ENCODE assay signal across 35 cellular contexts in genomic region chr13:107582171-107582570, GRCh38.
DNase-seq lines count a peak whose midpoint lies in the region; ATAC-seq, FAIRE-seq and TF ChIP-seq lines count a peak whose summit lies in the region.
"Had no signal": no experiment of that assay in that cellular context is flagged by ENCODE, and none has a peak within 500 bp of the region (broad histone marks: within the 10 kb centered on the region; RNA-seq: fewer than 3 reads in every experiment).

No MANE protein-coding gene starts in this region.

- H3K4me3 ChIP-seq in IMR-90 (ENCODE audit: insufficient read depth, low read depth, low read length) (no peak overlapping the region), osteoblast (ENCODE audit: insufficient read depth, low read length) (no peak overlapping the region)
- H3K4me3 ChIP-seq: A549; BLaER1; BLaER1 treated with 17β-estradiol and CSF1 and Interleukin-3, amounts not matched to agents 10 nM and 100 nM had no signal

- in situ Hi-C loops in IMR-90 (cut with MboI; ENCODE audit: low sequenced_read_pairs): no loop called here

- no peak overlapping the region for H4K5ac ChIP-seq in IMR-90 (ENCODE audit: low read depth, low read length)

- H2BK15ac ChIP-seq in IMR-90 (ENCODE audit: low read depth, low read length): no peak overlapping the region; the same call in 2 of the 3 replicates

- DNase-seq in H54 (ENCODE audit: insufficient read length, low spot score): no peak
- DNase-seq in IMR-90: no peak
- DNase-seq in NCI-H460 (ENCODE audit: extremely low read depth, low read depth): peak; percentile 94
- peak; percentile 23 for DNase-seq in NCI-H69 (lab: John Stamatoyannopoulos, UW)
- no peak for DNase-seq in osteoblast (ENCODE audit: insufficient read length, low spot score, missing footprints)
- no peak for DNase-seq in activated CD4-positive, alpha-beta T cell treated with anti-CD3 and anti-CD28 coated beads, Interleukin-2, amount 50 U/mL, for 4 hours
- no peak for DNase-seq in NCI-H82 treated with DMSO at 0.1 percent for 48 hours (lab: John Stamatoyannopoulos, UW; ENCODE audit: unreplicated experiment)
- no peak for DNase-seq in T1000 (lab: John Stamatoyannopoulos, UW)
- DNase-seq: 8988T; ACHN; AML-193; BE2C; C1 segment of cervical spinal cord; Caco-2; Calu3; CD4-positive, alpha-beta memory T cell; CD4-positive, alpha-beta T cell; CD4-positive, CD25-positive, alpha-beta regulatory T cell; CD8-positive, alpha-beta memory T cell; CD8-positive, alpha-beta T cell; COR-L47; DMS 273 treated with DMSO at 0.1 percent for 48 hours; DMS153; DMS53; DMS79; DMS79 treated with DMSO at 0.1 percent for 48 hours; DND-41; EL had no signal

- CTCF ChIA-PET in IMR-90 (lab: Yijun Ruan, JAX): no interaction called here

- no peak overlapping the region for H4K8ac ChIP-seq in IMR-90 (ENCODE audit: low read depth in 2 of 2, low read length in 2 of 2)

- no peak for TF ChIP-seq RAD21 in IMR-90 (IDR thresholded peaks at IDR 0.05; ENCODE audit: low read length)

- H3K36me3 ChIP-seq in IMR-90 (ENCODE audit: control insufficient read depth, insufficient read depth, low read length) (no peaks in the 10 kb centered on the region), osteoblast (ENCODE audit: insufficient read depth, low read length) (no peaks in the 10 kb centered on the region)
- H3K36me3 ChIP-seq: BE2C; BLaER1; BLaER1 treated with 17β-estradiol and CSF1 and Interleukin-3, amounts not matched to agents 10 nM and 100 nM had no signal

- H2BK120ac ChIP-seq in IMR-90 (ENCODE audit: low read depth, low read length): no peak overlapping the region

- H2BK5ac ChIP-seq in IMR-90 (ENCODE audit: low read depth, low read length, poor library complexity, severe bottlenecking): no peak overlapping the region

- intact Hi-C loops in IMR-90 (cut with micrococcal nuclease): loop anchor here (10.0 kb wide), 2 partner anchors 63 to 283 kb away; a partner anchor contains a TSS

- H3K27ac ChIP-seq in IMR-90 (ENCODE audit: insufficient read depth, low read length) (no peak overlapping the region), osteoblast (ENCODE audit: low read depth, low read length) (no peak overlapping the region)
- H3K27ac ChIP-seq: 22Rv1; A549; BLaER1; BLaER1 treated with 17β-estradiol and CSF1 and Interleukin-3, amounts not matched to agents 10 nM and 100 nM; C4-2B had no signal

- peaks cover 6% of the 10 kb centered on the region for H3K9me1 ChIP-seq in IMR-90 (ENCODE audit: insufficient read depth, low read length)

- H3K27me3 ChIP-seq in IMR-90 (ENCODE audit: control insufficient read depth, insufficient read depth, low read length) (no peaks in the 10 kb centered on the region), osteoblast (ENCODE audit: insufficient read depth, low read length) (no peaks in the 10 kb centered on the region)
- H3K27me3 ChIP-seq: BE2C; BLaER1; BLaER1 treated with 17β-estradiol and CSF1 and Interleukin-3, amounts not matched to agents 10 nM and 100 nM had no signal

- ATAC-seq in IMR-90 (ENCODE audit: low read depth): no peak
- ATAC-seq: A549; CD8-positive, alpha-beta T cell had no signal

- no peak overlapping the region for H3K14ac ChIP-seq in IMR-90 (replicated peaks; ENCODE audit: low read depth, low read length)

- no peak overlapping the region for H4K91ac ChIP-seq in IMR-90 (ENCODE audit: insufficient read depth, low read depth, low read length)

- H3K4me2 ChIP-seq in IMR-90 (ENCODE audit: low read depth, low read length) (no peak overlapping the region), osteoblast (ENCODE audit: insufficient read depth, low read length) (no peak overlapping the region)
- H3K4me2 ChIP-seq: A549; BLaER1; BLaER1 treated with 17β-estradiol and CSF1 and Interleukin-3, amounts not matched to agents 10 nM and 100 nM had no signal

- H3K4ac ChIP-seq in IMR-90 (ENCODE audit: low read depth, low read length): no peak overlapping the region

- no peak overlapping the region for H2AK5ac ChIP-seq in IMR-90 (ENCODE audit: low read depth, low read length)

- H2AFZ ChIP-seq in IMR-90 (replicated peaks; ENCODE audit: low read length, poor library complexity) (no peak overlapping the region), osteoblast (ENCODE audit: low read length) (no peak overlapping the region)

- POLR2A ChIA-PET in IMR-90 (lab: Charles Lee; ENCODE audit: unreplicated experiment): no interaction called here

- peak overlapping the region; percentile 12; the same call in 1 of the 2 replicates for H2BK20ac ChIP-seq in IMR-90 (ENCODE audit: low read depth, low read length)

- 100% methylated on average over 2 of the region's 4 CpGs; no CpG with 5 or more reads in 1 of the 2 experiments for WGBS in IMR-90 (ENCODE audit: extremely low coverage in 2 of 2, insufficient read length in 1 of 2), 2 experiments

- H3K79me2 ChIP-seq in osteoblast (ENCODE audit: insufficient read depth, low read length): peaks cover 5% of the 10 kb centered on the region

- no peak overlapping the region for H2AK9ac ChIP-seq in IMR-90 (replicated peaks; ENCODE audit: low read depth, low read length, poor library complexity)

- dilution Hi-C loops in IMR-90 (cut with HindIII; ENCODE audit: low sequenced_read_pairs, unreplicated experiment): no loop called here

- TF ChIP-seq CTCF in IMR-90 (conservative IDR thresholded peaks at IDR 0.05; ENCODE audit: low read depth, low read length) (no peak), osteoblast (IDR thresholded peaks at IDR 0.05; ENCODE audit: extremely low read depth, low read depth, low read length) (no peak)

- H3K79me1 ChIP-seq in IMR-90 (ENCODE audit: low read depth in 1 of 2, low read length in 2 of 2): peaks cover 12 to 37% of the 10 kb centered on the region in 2 experiments

- H3K9me3 ChIP-seq in IMR-90 (ENCODE audit: control insufficient read depth, insufficient read depth, low read length) (no peaks in the 10 kb centered on the region), osteoblast (ENCODE audit: low read depth, low read length) (no peaks in the 10 kb centered on the region)
- H3K9me3 ChIP-seq: A549; BE2C; BLaER1; BLaER1 treated with 17β-estradiol and CSF1 and Interleukin-3, amounts not matched to agents 10 nM and 100 nM; Caco-2 had no signal

- no peak overlapping the region for H3K56ac ChIP-seq in IMR-90 (ENCODE audit: extremely low read depth, insufficient read depth, low read length)

- H3K9ac ChIP-seq in IMR-90 (ENCODE audit: low read depth, low read length): no peak overlapping the region
- H3K9ac ChIP-seq: BLaER1; BLaER1 treated with 17β-estradiol and CSF1 and Interleukin-3, amounts not matched to agents 10 nM and 100 nM had no signal

- H3K4me1 ChIP-seq in IMR-90 (ENCODE audit: control insufficient read depth, insufficient read depth, low read length) (peaks cover 4% of the 10 kb centered on the region), osteoblast (ENCODE audit: insufficient read depth, low read length) (no peaks in the 10 kb centered on the region)
- H3K4me1 ChIP-seq: A549; BLaER1; BLaER1 treated with 17β-estradiol and CSF1 and Interleukin-3, amounts not matched to agents 10 nM and 100 nM; Caco-2 had no signal

- FAIRE-seq in H54 (lab: Jason Lieb, UNC): peak; percentile 88
- FAIRE-seq: A204.1, A549, D721Med had no signal

- TF ChIP-seq POLR2A in H54 (IDR thresholded peaks at IDR 0.05; ENCODE audit: low read depth, low read length): no peak
- no peak for TF ChIP-seq POLR2A in IMR-90 (IDR thresholded peaks at IDR 0.05; ENCODE audit: low read depth, low read length)

- peaks cover 4% of the 10 kb centered on the region; the same call in 1 of the 2 replicates for H4K20me1 ChIP-seq in IMR-90 (ENCODE audit: insufficient read depth, low read length)
- H4K20me1 ChIP-seq in osteoblast (ENCODE audit: insufficient read depth, low read length): no peaks in the 10 kb centered on the region
- H4K20me1 ChIP-seq: BLaER1; BLaER1 treated with 17β-estradiol and CSF1 and Interleukin-3, amounts not matched to agents 10 nM and 100 nM had no signal

- H3K18ac ChIP-seq in IMR-90 (ENCODE audit: low read depth, low read length): no peak overlapping the region

- BruUV-seq in IMR-90 (replicated peaks; lab: Mats Ljungman, UMichigan): no TSS peak

- no peak overlapping the region for H3K23ac ChIP-seq in IMR-90 (ENCODE audit: low read depth, low read length)

TF ChIP-seq in IMR-90, 13 proteins besides CTCF, POLR2A, EP300 and RAD21:
- TF ChIP-seq RFX5 (IDR thresholded peaks at IDR 0.05; ENCODE audit: low read depth, low read length) (no peak), FOS (IDR thresholded peaks at IDR 0.05; ENCODE audit: low read depth, low read length) (no peak), MXI1 (IDR thresholded peaks at IDR 0.05; ENCODE audit: borderline replicate concordance, low read depth, low read length) (no peak), SMC3 (IDR thresholded peaks at IDR 0.05; ENCODE audit: low read depth, low read length) (no peak), MAZ (IDR thresholded peaks at IDR 0.05; ENCODE audit: borderline replicate concordance, low read depth, low read length) (no peak), CEBPB (IDR thresholded peaks at IDR 0.05; ENCODE audit: low read depth, low read length) (no peak), CHD1 (IDR thresholded peaks at IDR 0.05; ENCODE audit: low read depth, low read length) (no peak), BHLHE40 (IDR thresholded peaks at IDR 0.05; ENCODE audit: low read depth, low read length) (no peak)

Comparison
In these comparisons a context has a peak if more than half of its experiments do, and no peak if none do; other contexts are left out.
1. DNase-seq: peak in NCI-H460 (single experiment) and NCI-H69 (single experiment); none in H54 (single experiment), IMR-90 (single experiment), osteoblast (single experiment), activated CD4-positive, alpha-beta T cell treated with anti-CD3 and anti-CD28 coated beads, Interleukin-2, amount 50 U/mL, for 4 hours (0 of 2), NCI-H82 treated with DMSO at 0.1 percent for 48 hours (single experiment) and T1000 (single experiment).